In the genomic region with DNA sequence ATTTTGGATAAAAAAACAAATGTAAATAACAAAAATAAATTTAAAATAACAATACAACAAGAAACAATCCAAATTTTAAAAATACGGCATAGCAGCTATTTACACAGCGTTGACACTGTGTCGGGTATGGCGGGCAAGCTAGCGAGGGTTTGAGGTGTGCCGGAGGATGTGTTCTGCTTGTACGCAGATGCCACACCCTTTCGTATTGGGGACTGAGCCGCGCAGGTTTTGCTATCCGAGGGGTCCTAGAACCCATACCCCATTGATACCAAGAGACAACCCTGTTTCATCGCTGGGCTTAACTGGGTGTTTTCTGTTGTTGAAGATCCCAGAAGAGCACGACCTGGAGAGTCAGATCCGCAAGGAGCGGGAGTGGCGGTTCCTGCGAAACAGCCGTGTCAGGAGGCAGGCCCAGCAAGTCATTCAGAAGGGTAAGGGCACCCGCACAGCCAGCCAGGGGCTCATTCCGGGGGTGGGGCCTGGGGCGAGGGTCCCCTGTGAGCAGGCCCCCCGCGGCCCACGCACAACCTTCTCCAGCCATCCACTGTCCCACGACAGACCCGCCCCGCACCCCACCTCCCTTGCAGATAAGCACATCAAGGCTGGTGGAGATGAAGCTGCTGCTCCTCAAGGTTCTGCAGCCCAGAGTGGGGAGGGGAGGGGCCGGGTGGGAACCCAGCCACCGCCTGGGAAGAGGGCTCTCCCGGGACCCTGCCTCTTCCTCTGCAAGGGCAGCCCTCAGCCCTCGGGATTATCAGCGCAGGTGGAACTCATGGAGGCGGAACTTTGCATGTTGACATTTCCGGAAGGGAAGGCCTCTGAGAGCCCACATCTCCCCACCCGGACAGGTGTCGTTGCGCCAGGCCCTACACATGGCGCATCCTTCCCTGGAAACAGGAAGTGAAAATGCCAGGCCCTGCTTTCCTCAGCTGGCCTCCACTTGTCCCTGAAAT, we compare ENCODE assay signal across 1 cellular context.
TF ChIP-seq lines count a peak whose summit lies in the region.

No MANE protein-coding gene starts in this region.

TF ChIP-seq in H1, 55 proteins besides CTCF, POLR2A, EP300 and RAD21:
- TF ChIP-seq SP2 (IDR thresholded peaks at IDR 0.05; ENCODE audit: low read length) = no peak
- no peak for TF ChIP-seq KDM5A (IDR thresholded peaks at IDR 0.05; ENCODE audit: low read length)
- TF ChIP-seq TCF12 (IDR thresholded peaks at IDR 0.05; ENCODE audit: low read depth, low read length) = no peak
- no peak for TF ChIP-seq USF2 (IDR thresholded peaks at IDR 0.05; ENCODE audit: low read length)
- TF ChIP-seq, protein P1, sequence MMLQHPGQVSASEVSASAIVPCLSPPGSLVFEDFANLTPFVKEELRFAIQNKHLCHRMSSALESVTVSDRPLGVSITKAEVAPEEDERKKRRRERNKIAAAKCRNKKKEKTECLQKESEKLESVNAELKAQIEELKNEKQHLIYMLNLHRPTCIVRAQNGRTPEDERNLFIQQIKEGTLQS (IDR thresholded peaks at IDR 0.05; ENCODE audit: insufficient read depth, low read depth, low read length) = no peak
- no peak for TF ChIP-seq POLR2AphosphoS5 (IDR thresholded peaks at IDR 0.05; ENCODE audit: low read depth, low read length)
- TF ChIP-seq BACH1 (IDR thresholded peaks at IDR 0.05; ENCODE audit: low read length) = no peak
- no peak for TF ChIP-seq CBX8 (IDR thresholded peaks at IDR 0.05; ENCODE audit: borderline replicate concordance, low read depth, low read length)
- TF ChIP-seq GABPA (IDR thresholded peaks at IDR 0.05; ENCODE audit: borderline replicate concordance, insufficient read depth, low read length) = no peak
- TF ChIP-seq CEBPB (IDR thresholded peaks at IDR 0.05; ENCODE audit: low read depth, low read length) = no peak
- no peak for TF ChIP-seq NRF1 (IDR thresholded peaks at IDR 0.05; ENCODE audit: low read depth, low read length)
- TF ChIP-seq HDAC6 (IDR thresholded peaks at IDR 0.05; ENCODE audit: low read depth, low read length) = no peak
- TF ChIP-seq, protein P2, sequence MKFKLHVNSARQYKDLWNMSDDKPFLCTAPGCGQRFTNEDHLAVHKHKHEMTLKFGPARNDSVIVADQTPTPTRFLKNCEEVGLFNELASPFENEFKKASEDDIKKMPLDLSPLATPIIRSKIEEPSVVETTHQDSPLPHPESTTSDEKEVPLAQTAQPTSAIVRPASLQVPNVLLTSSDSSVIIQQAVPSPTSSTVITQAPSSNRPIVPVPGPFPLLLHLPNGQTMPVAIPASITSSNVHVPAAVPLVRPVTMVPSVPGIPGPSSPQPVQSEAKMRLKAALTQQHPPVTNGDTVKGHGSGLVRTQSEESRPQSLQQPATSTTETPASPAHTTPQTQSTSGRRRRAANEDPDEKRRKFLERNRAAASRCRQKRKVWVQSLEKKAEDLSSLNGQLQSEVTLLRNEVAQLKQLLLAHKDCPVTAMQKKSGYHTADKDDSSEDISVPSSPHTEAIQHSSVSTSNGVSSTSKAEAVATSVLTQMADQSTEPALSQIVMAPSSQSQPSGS (IDR thresholded peaks at IDR 0.05; ENCODE audit: low read length) = no peak
- TF ChIP-seq SIX5 (IDR thresholded peaks at IDR 0.05; ENCODE audit: low read depth, low read length) = no peak
- TF ChIP-seq SAP30 (IDR thresholded peaks at IDR 0.05; ENCODE audit: insufficient read depth, insufficient replicate concordance, low read length) = no peak
- no peak for TF ChIP-seq SP1 (IDR thresholded peaks at IDR 0.05; ENCODE audit: low read depth, low read length)
- no peak for TF ChIP-seq TEAD4 (IDR thresholded peaks at IDR 0.05; ENCODE audit: low read depth, low read length)
- TF ChIP-seq EGR1 (IDR thresholded peaks at IDR 0.05; ENCODE audit: borderline replicate concordance, low read depth, low read length) = no peak
TF ChIP-seq in H1: peak in this region for 0.
